11 cellular contexts compared by ENCODE assay signal in the genomic region with DNA sequence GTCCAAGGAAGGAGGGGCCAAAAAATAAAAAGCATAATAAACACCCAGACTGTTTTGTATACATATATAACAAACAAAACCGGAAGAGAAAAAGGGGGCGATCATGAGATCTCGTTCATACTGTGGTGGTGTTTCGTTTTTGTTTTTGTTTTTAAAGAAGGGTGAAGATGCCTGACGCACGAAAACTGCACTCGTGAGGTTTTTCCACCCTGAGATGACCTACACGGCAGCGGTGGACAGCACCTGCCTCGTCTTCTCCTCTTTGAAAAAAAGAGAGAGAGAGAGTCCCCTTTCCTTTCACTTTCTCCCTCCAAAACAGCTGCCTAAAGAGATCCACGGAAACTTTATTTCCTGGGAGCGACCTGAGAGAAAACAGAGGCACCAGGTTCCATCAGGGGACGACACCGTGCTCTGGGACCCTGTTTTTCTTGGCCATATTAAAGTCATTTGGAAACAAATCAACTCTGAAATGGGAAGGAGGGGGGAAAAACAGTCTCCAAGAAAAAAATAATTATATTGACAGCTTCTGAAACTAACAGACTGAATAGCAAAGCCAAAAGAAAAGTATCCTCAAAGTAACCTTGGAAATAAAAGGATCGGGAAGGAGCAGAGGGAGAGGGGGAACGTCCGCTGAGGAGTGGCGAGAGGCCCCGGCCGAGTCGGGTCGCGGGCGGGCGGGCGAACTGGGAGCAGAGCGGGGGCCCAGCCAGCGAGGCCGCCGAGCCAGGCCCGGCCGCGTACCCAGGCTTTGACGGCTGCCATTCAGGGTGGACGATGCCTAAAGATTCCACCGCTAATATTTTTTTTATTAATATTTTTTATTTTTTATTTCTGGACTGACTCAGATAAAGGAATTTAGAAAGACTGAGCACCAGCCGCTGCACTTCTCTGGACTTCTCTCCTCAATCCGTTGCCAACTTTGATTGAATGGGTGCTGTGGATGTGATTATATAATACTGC. TPM values are rescaled to one million over a fixed set of nuclear protein-coding genes. Genes with fewer than 3 reads are reported as not detected.
DNase-seq lines count a peak whose midpoint lies in the region; ATAC-seq and TF ChIP-seq lines count a peak whose summit lies in the region.
"Had no signal": no experiment of that assay in that cellular context is flagged by ENCODE, and none has a peak within 500 bp of the region (broad histone marks: within the 10 kb centered on the region; RNA-seq: fewer than 3 reads in every experiment).

No MANE protein-coding gene starts in this region.

- H3K27me3 Mint-ChIP-seq in HFFc6 (ENCODE audit: insufficient read depth), result peaks cover 56% of the 10 kb centered on the region

- H3K9ac ChIP-seq in Karpas-422 (ENCODE audit: low read length), result no peak overlapping the region

- H3K79me2 ChIP-seq in Karpas-422 (ENCODE audit: low read length), result no peaks in the 10 kb centered on the region

- H3K9me3 Mint-ChIP-seq in HFFc6, result peaks cover 15% of the 10 kb centered on the region

- peak overlapping the region; percentile 70 for H3K4me3 Mint-ChIP-seq in HFFc6

- H3K4me1 ChIP-seq in neuron (ENCODE audit: insufficient read depth, low read length) (peaks cover 16% of the 10 kb centered on the region), Karpas-422 (ENCODE audit: low read length) (no peaks in the 10 kb centered on the region)

- H2AFZ ChIP-seq in neuron (ENCODE audit: low read depth, low read length), result no peak overlapping the region
- no peak overlapping the region for H2AFZ ChIP-seq in Karpas-422 (ENCODE audit: low read length)

- ATAC-seq in HG03039 (IDR thresholded peaks at IDR 0.05; ENCODE audit: unreplicated experiment) (no peak), HG02571 (IDR thresholded peaks at IDR 0.05; ENCODE audit: unreplicated experiment) (no peak)

- H3K4me3 ChIP-seq in coronary artery (peak overlapping the region; percentile 57), neuron (ENCODE audit: low read length) (peak overlapping the region; percentile 91), Karpas-422 (ENCODE audit: low read length) (no peak overlapping the region)

- no peak for TF ChIP-seq CTCF in HFFc6 (IDR thresholded peaks at IDR 0.05)
- TF ChIP-seq CTCF in coronary artery (IDR thresholded peaks at IDR 0.05), result no peak

- no peak overlapping the region for H3K27ac Mint-ChIP-seq in HFFc6

- H4K20me1 ChIP-seq in Karpas-422 (ENCODE audit: insufficient read depth, low read depth, low read length), result no peaks in the 10 kb centered on the region

- H3K27ac ChIP-seq in coronary artery, result no peak overlapping the region
- H3K27ac ChIP-seq in Karpas-422 (ENCODE audit: low read length), result no peak overlapping the region

- peaks cover 17% of the 10 kb centered on the region for H3K4me1 Mint-ChIP-seq in HFFc6 (ENCODE audit: low read depth)

- H3K9me2 ChIP-seq in Karpas-422 (replicated peaks; ENCODE audit: insufficient read depth, low read length), result no peaks in the 10 kb centered on the region

- no peaks in the 10 kb centered on the region for H3K9me3 ChIP-seq in neuron (ENCODE audit: low read length)
- peaks cover 4% of the 10 kb centered on the region; the same call in 1 of the 2 replicates for H3K9me3 ChIP-seq in Karpas-422 (ENCODE audit: low read length)

- DNase-seq in Caki2 (ENCODE audit: low read depth) (peak; percentile 78), HFFc6 (no peak), coronary artery (ENCODE audit: low spot score) (no peak), NOMO-1 treated with DMSO at 0.1 percent for 48 hours (lab: John Stamatoyannopoulos, UW; ENCODE audit: unreplicated experiment) (no peak), Karpas-422 (no peak)
- DNase-seq: cerebellar nuclear complex, MV-4-11 had no signal

- no peak overlapping the region for H3K4me2 ChIP-seq in Karpas-422 (ENCODE audit: low read depth, low read length, poor library complexity, severe bottlenecking)

- in situ Hi-C loops in Caki2 (cut with HindIII; ENCODE audit: low pct_unique_long_range_greater_than_20kb, low sequenced_read_pairs), result no loop called here

- peaks cover 42% of the 10 kb centered on the region for H3K36me3 ChIP-seq in neuron (ENCODE audit: insufficient read depth, low read length)
- no peaks in the 10 kb centered on the region for H3K36me3 ChIP-seq in Karpas-422 (ENCODE audit: insufficient read depth, low read length)

- H3K36me3 Mint-ChIP-seq in HFFc6 (ENCODE audit: low read depth), result peaks cover 9% of the 10 kb centered on the region; the same call in 1 of the 2 replicates

- H3K27me3 ChIP-seq in neuron (ENCODE audit: insufficient read depth, low read length), result no peaks in the 10 kb centered on the region
- no peaks in the 10 kb centered on the region for H3K27me3 ChIP-seq in Karpas-422 (ENCODE audit: low read length)

RNA-seq across cellular contexts. Expression of a gene that starts 3.6 kb away (rescaled TPM):
- 48.8 and 57.1 TPM in 2 replicates for total RNA-seq in Caki2 (2014; rRNA removed; shearing (Covaris generic); ENCODE audit: low replicate concordance)
- total RNA-seq in HFFc6 (2021; fragmentation: NEBNext Ultra II Directional; extraction: Animal tissue kit (Norgen Biotek cat#: 25700)), result not detected
- not detected in 2 replicates for total RNA-seq in Karpas-422 (2014; rRNA removed; shearing (Covaris generic); ENCODE audit: low replicate concordance)
- total RNA-seq: liver had no signal

Comparison
In these comparisons a context has a peak if more than half of its experiments do, and no peak if none do; other contexts are left out.
1. RNA of a gene that starts 3.6 kb away (total RNA-seq): 48.8 to 57.1 TPM in Caki2; not detected in HFFc6 and not detected in Karpas-422; every median in the first group is over 10 times any median in the second.